8 cellular contexts compared by ENCODE assay signal in the genomic region with DNA sequence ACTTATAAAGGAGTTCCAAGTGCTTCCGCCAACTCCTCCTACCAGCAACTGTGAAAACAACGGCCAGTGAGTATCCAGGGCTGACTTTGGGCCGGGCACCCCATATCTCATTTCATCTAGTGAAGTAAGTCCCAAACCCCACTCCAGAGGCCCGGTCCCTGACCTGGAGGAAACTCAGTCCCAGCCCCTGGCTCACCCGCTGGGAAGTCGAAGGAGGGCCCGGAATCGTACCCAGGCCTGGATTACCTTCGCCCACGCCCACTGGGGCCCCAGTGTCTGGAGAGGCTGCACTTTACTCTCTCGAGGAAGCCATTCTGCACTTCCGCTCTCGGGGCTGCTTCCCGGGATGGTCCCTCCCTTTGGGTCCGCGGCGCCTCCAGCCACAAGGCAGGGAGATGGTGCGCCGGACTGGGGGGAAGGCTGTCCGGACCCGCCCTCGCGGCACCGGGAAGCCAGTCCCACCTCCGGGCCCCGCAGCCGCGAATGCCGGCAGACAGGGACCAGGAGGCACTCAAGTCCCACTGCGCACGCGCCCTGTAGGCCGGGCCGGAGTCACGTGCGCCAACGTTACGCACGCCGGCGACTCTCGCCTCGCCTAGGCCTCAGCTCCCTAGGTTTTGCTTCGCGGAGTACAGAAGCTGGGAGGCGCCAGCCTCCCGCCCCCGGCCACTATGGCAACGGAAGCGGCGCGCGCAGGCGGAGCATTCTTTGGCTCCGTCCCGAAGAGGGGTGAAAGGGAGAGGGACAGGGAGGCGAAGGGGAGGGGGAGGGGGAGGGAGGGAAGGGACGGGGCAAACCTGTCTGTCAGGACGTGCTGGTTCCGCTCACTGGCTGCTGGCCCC. TPM values are rescaled to one million over a fixed set of nuclear protein-coding genes. Genes with fewer than 3 reads are reported as not detected.
DNase-seq lines count a peak whose midpoint lies in the region; ATAC-seq and TF ChIP-seq lines count a peak whose summit lies in the region.

A gene with protein sequence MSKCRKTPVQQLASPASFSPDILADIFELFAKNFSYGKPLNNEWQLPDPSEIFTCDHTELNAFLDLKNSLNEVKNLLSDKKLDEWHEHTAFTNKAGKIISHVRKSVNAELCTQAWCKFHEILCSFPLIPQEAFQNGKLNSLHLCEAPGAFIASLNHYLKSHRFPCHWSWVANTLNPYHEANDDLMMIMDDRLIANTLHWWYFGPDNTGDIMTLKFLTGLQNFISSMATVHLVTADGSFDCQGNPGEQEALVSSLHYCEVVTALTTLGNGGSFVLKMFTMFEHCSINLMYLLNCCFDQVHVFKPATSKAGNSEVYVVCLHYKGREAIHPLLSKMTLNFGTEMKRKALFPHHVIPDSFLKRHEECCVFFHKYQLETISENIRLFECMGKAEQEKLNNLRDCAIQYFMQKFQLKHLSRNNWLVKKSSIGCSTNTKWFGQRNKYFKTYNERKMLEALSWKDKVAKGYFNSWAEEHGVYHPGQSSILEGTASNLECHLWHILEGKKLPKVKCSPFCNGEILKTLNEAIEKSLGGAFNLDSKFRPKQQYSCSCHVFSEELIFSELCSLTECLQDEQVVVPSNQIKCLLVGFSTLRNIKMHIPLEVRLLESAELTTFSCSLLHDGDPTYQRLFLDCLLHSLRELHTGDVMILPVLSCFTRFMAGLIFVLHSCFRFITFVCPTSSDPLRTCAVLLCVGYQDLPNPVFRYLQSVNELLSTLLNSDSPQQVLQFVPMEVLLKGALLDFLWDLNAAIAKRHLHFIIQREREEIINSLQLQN (minus strand): TSS at position 513 of the 842 bp plus-strand sequence. CDS start 3,482 bp downstream, outside the sequence.

- no peak for TF ChIP-seq RAD21 in Ishikawa (IDR thresholded peaks at IDR 0.05; ENCODE audit: low read depth)

- no peaks in the 10 kb centered on the region for H4K20me1 ChIP-seq in PC-3 (ENCODE audit: low read length)

- peak within 1 kb of the TSS; percentile 95 for H3K4me2 ChIP-seq in PC-3 (ENCODE audit: low read length)

- CTCF ChIA-PET in PC-3 (lab: Charles Lee), result interaction anchor here (0.6 to 1.0 kb wide), 2 partner anchors 23 to 44 kb away, joined by 3 to 4 read pairs; no protein-coding TSS in a partner anchor

- peak; percentile 96 for DNase-seq in DMS114 treated with DMSO at 0.1 percent for 48 hours (lab: John Stamatoyannopoulos, UW; ENCODE audit: unreplicated experiment)
- peak; percentile 95 for DNase-seq in PC-3
- peak; percentile 89 for DNase-seq in activated T-cell treated with anti-CD3 and anti-CD28 coated beads, Interleukin-2, amount 50 U/mL, for 1 hour
- DNase-seq in erythroblast (lab: John Stamatoyannopoulos, UW), result peak; percentile 98
- peak; percentile 71 to 77 for DNase-seq in stimulated activated CD8-positive, alpha-beta memory T cell treated with anti-CD3 and anti-CD28 coated beads, Interleukin-7, amount 100 ng/mL, for 1 hour (ENCODE audit: low read depth in 2 of 2)

- BruUV-seq in PC-3 (replicated peaks; lab: Mats Ljungman, UMichigan), result no TSS peak

- H2AFZ ChIP-seq in PC-3 (ENCODE audit: low read length), result peak within 1 kb of the TSS; percentile 85

- ATAC-seq in GM21576 (IDR thresholded peaks at IDR 0.05; ENCODE audit: unreplicated experiment), result peak; percentile 93
- ATAC-seq in PC-3, result peak; percentile 94

- H3F3A ChIP-seq in PC-3 (ENCODE audit: low read length, unreplicated experiment), result no peaks in the 10 kb centered on the region

- peak within 1 kb of the TSS; percentile 73 for H3K27ac ChIP-seq in PC-3 (ENCODE audit: low read length)

- TF ChIP-seq POLR2A in erythroblast (IDR thresholded peaks at IDR 0.05; ENCODE audit: low read length), result peak; percentile 94

- H3K4me1 ChIP-seq in PC-3 (ENCODE audit: insufficient read depth, low read length), result peaks cover 17% of the 10 kb centered on the region
- H3K4me1 ChIP-seq in mucosa of stomach (ENCODE audit: control insufficient read depth, insufficient read depth, low read length), result peaks cover 9% of the 10 kb centered on the region

- H3K9me2 ChIP-seq in PC-3 (replicated peaks; ENCODE audit: low read length), result no peaks in the 10 kb centered on the region

- POLR2A ChIA-PET in PC-3 (lab: Charles Lee; ENCODE audit: unreplicated experiment), result interaction anchor here (1.0 kb wide), 1 partner anchor 13 kb away, joined by 11 read pairs; no protein-coding TSS in a partner anchor

- intact Hi-C loops in PC-3 (cut with micrococcal nuclease), result no loop called here

- H3K79me2 ChIP-seq in PC-3 (ENCODE audit: low read length), result peaks cover 18% of the 10 kb centered on the region

- H3K4me3 ChIP-seq in PC-3 (ENCODE audit: low read length), result peak within 1 kb of the TSS; percentile 87
- peak within 1 kb of the TSS; percentile 69 for H3K4me3 ChIP-seq in mucosa of stomach (ENCODE audit: low read length)

- no peak for TF ChIP-seq EP300 in Ishikawa (IDR thresholded peaks at IDR 0.05; ENCODE audit: borderline replicate concordance)

- TF ChIP-seq CTCF in PC-3 (conservative IDR thresholded peaks at IDR 0.05; ENCODE audit: low read depth, low read length), result no peak

- H3K9ac ChIP-seq in PC-3 (ENCODE audit: low read length) (peak within 1 kb of the TSS; percentile 90), mucosa of stomach (ENCODE audit: low read length) (peak within 1 kb of the TSS; percentile 93)

- peaks cover 9% of the 10 kb centered on the region; the same call in 1 of the 2 replicates for H3K36me3 ChIP-seq in PC-3 (ENCODE audit: low read depth, low read length)
- H3K36me3 ChIP-seq in mucosa of stomach (ENCODE audit: control insufficient read depth, insufficient read depth, low read length), result peaks cover 6% of the 10 kb centered on the region

- H3K27me3 ChIP-seq in PC-3 (ENCODE audit: low read length) (no peaks in the 10 kb centered on the region), mucosa of stomach (ENCODE audit: control insufficient read depth, insufficient read depth, low read length) (no peaks in the 10 kb centered on the region)

- H3K9me3 ChIP-seq in PC-3 (ENCODE audit: low read length) (no peaks in the 10 kb centered on the region), mucosa of stomach (ENCODE audit: control insufficient read depth, low read length) (no peaks in the 10 kb centered on the region)

TF ChIP-seq in Ishikawa, 13 proteins besides CTCF, POLR2A, EP300 and RAD21:
- TF ChIP-seq, protein P1, sequence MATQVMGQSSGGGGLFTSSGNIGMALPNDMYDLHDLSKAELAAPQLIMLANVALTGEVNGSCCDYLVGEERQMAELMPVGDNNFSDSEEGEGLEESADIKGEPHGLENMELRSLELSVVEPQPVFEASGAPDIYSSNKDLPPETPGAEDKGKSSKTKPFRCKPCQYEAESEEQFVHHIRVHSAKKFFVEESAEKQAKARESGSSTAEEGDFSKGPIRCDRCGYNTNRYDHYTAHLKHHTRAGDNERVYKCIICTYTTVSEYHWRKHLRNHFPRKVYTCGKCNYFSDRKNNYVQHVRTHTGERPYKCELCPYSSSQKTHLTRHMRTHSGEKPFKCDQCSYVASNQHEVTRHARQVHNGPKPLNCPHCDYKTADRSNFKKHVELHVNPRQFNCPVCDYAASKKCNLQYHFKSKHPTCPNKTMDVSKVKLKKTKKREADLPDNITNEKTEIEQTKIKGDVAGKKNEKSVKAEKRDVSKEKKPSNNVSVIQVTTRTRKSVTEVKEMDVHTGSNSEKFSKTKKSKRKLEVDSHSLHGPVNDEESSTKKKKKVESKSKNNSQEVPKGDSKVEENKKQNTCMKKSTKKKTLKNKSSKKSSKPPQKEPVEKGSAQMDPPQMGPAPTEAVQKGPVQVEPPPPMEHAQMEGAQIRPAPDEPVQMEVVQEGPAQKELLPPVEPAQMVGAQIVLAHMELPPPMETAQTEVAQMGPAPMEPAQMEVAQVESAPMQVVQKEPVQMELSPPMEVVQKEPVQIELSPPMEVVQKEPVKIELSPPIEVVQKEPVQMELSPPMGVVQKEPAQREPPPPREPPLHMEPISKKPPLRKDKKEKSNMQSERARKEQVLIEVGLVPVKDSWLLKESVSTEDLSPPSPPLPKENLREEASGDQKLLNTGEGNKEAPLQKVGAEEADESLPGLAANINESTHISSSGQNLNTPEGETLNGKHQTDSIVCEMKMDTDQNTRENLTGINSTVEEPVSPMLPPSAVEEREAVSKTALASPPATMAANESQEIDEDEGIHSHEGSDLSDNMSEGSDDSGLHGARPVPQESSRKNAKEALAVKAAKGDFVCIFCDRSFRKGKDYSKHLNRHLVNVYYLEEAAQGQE (IDR thresholded peaks at IDR 0.05; ENCODE audit: low read depth), result no peak
- TF ChIP-seq FOXM1 (IDR thresholded peaks at IDR 0.05; ENCODE audit: borderline replicate concordance, low read depth) (no peak), CEBPB (IDR thresholded peaks at IDR 0.05) (no peak), YY1 (IDR thresholded peaks at IDR 0.05; ENCODE audit: low read depth) (peak; percentile 65), CREB1 (IDR thresholded peaks at IDR 0.05; ENCODE audit: low read depth) (no peak), TEAD4 (IDR thresholded peaks at IDR 0.05) (no peak), NFIC (IDR thresholded peaks at IDR 0.05) (no peak; the same call in 1 of the 2 replicates), TCF12 (IDR thresholded peaks at IDR 0.05; ENCODE audit: low read depth) (peak; percentile 27; the same call in 1 of the 2 replicates), ZBTB7A (IDR thresholded peaks at IDR 0.05; ENCODE audit: low read depth) (no peak), TAF1 (IDR thresholded peaks at IDR 0.05; ENCODE audit: low read depth) (peak; percentile 85), EGR1 (IDR thresholded peaks at IDR 0.05) (0 out of 2 replicates have a peak, but pooled peaks have one; percentile 16)
- TF ChIP-seq, protein P2, sequence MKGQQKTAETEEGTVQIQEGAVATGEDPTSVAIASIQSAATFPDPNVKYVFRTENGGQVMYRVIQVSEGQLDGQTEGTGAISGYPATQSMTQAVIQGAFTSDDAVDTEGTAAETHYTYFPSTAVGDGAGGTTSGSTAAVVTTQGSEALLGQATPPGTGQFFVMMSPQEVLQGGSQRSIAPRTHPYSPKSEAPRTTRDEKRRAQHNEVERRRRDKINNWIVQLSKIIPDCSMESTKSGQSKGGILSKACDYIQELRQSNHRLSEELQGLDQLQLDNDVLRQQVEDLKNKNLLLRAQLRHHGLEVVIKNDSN (IDR thresholded peaks at IDR 0.05), result peak; percentile 98
- TF ChIP-seq, protein P3, sequence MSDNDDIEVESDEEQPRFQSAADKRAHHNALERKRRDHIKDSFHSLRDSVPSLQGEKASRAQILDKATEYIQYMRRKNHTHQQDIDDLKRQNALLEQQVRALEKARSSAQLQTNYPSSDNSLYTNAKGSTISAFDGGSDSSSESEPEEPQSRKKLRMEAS (IDR thresholded peaks at IDR 0.05), result peak; percentile 96

RNA-seq across cellular contexts. Expression of the gene that starts here (rescaled TPM):
- total RNA-seq in PC-3 (2014; rRNA removed), result 14.7 and 15.3 TPM in 2 replicates

Comparison
In these comparisons a context has a peak if more than half of its experiments do, and no peak if none do; other contexts are left out.
1. Peak in every context shown above with its lines: DNase-seq, ATAC-seq, H3K4me3 ChIP-seq and H3K27ac ChIP-seq.